In the genomic region with DNA sequence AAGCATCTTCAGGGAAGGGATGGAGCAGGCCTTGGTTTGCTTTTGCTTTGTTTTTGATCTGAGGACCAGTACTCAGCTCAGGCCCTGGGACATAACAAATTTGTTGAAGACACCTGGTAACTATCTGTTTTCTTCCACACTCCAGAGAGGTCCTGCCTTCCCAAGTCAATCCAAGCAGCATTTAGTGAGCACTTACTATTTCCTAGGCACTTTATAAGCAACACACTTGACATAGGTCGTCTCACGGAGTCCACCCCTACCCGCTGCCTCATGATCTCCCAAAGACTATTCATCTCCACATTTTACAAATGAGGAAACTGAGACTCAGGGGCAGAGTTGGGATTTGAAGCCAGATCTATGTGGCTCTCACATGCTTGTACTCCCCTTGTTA, we compare ENCODE assay signal across 1 cellular context.
TF ChIP-seq lines count a peak whose summit lies in the region.

No MANE protein-coding gene starts in this region.

TF ChIP-seq in IMR-90, 13 proteins besides CTCF, POLR2A, EP300 and RAD21:
- TF ChIP-seq NFE2L2 (IDR thresholded peaks at IDR 0.05; ENCODE audit: low read depth, low read length) (no peak), MXI1 (IDR thresholded peaks at IDR 0.05; ENCODE audit: borderline replicate concordance, low read depth, low read length) (no peak), SMC3 (IDR thresholded peaks at IDR 0.05; ENCODE audit: low read depth, low read length) (no peak), FOS (IDR thresholded peaks at IDR 0.05; ENCODE audit: low read depth, low read length) (no peak), BHLHE40 (IDR thresholded peaks at IDR 0.05; ENCODE audit: low read depth, low read length) (no peak), CHD1 (IDR thresholded peaks at IDR 0.05; ENCODE audit: low read depth, low read length) (no peak), MAZ (IDR thresholded peaks at IDR 0.05; ENCODE audit: borderline replicate concordance, low read depth, low read length) (no peak), MAFK (IDR thresholded peaks at IDR 0.05; ENCODE audit: low read depth, low read length) (no peak), RCOR1 (IDR thresholded peaks at IDR 0.05; ENCODE audit: insufficient replicate concordance, low read length) (no peak), CEBPB (IDR thresholded peaks at IDR 0.05; ENCODE audit: low read depth, low read length) (no peak), RFX5 (IDR thresholded peaks at IDR 0.05; ENCODE audit: low read depth, low read length) (no peak)
- TF ChIP-seq, protein P1, sequence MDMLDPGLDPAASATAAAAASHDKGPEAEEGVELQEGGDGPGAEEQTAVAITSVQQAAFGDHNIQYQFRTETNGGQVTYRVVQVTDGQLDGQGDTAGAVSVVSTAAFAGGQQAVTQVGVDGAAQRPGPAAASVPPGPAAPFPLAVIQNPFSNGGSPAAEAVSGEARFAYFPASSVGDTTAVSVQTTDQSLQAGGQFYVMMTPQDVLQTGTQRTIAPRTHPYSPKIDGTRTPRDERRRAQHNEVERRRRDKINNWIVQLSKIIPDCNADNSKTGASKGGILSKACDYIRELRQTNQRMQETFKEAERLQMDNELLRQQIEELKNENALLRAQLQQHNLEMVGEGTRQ (IDR thresholded peaks at IDR 0.05; ENCODE audit: low read depth, low read length) = no peak
- TF ChIP-seq, protein P2, sequence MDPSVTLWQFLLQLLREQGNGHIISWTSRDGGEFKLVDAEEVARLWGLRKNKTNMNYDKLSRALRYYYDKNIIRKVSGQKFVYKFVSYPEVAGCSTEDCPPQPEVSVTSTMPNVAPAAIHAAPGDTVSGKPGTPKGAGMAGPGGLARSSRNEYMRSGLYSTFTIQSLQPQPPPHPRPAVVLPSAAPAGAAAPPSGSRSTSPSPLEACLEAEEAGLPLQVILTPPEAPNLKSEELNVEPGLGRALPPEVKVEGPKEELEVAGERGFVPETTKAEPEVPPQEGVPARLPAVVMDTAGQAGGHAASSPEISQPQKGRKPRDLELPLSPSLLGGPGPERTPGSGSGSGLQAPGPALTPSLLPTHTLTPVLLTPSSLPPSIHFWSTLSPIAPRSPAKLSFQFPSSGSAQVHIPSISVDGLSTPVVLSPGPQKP (IDR thresholded peaks at IDR 0.05; ENCODE audit: borderline replicate concordance, low read depth, low read length) = no peak
TF ChIP-seq in IMR-90: peak in this region for 0.
